9 cellular contexts compared by ENCODE assay signal in genomic region chr5:50431133-50431904, GRCh38. TPM values are rescaled to one million over a fixed set of nuclear protein-coding genes. Genes with fewer than 3 reads are reported as not detected.
A peak's percentile ranks its signal among the peaks of the same experiment; 100 is the strongest.
DNase-seq lines count a peak whose midpoint lies in the region; ATAC-seq and TF ChIP-seq lines count a peak whose summit lies in the region.
"Not testable (repeated sequence)": the region's sequence is repeated elsewhere in the genome, so short reads cannot be mapped to it uniquely, and the experiment has no call there.
"Had no signal": no experiment of that assay in that cellular context is flagged by ENCODE, and none has a peak within 500 bp of the region (broad histone marks: within the 10 kb centered on the region; RNA-seq: fewer than 3 reads in every experiment).

No MANE protein-coding gene starts in this region.

- peak overlapping the region; percentile 48; the same call in 1 of the 2 replicates for H3K9ac ChIP-seq in MM.1S (ENCODE audit: low read length)

- H3F3A ChIP-seq in MM.1S (ENCODE audit: insufficient read depth, low read length): peaks cover 14% of the 10 kb centered on the region

- H3K4me3 Mint-ChIP-seq in activated CD8-positive, alpha-beta memory T cell treated with anti-CD3 and anti-CD28 coated beads, Interleukin-2, amount 10 ng/mL, durations not matched to agents 7 days and 5 days; immature natural killer cell: not testable (repeated sequence)
- H3K4me3 Mint-ChIP-seq in central memory CD8-positive, alpha-beta T cell: peak overlapping the region; percentile 9

- CTCF ChIA-PET in activated CD8-positive, alpha-beta memory T cell treated with anti-CD3 and anti-CD28 coated beads, Interleukin-2, amount 10 ng/mL, durations not matched to agents 7 days and 5 days (lab: Charles Lee): interaction anchor here (0.6 kb wide), 1 partner anchor 8 kb away, joined by 3 read pairs; no protein-coding TSS in a partner anchor

- not testable (repeated sequence) for H3K9me2 ChIP-seq in MM.1S (replicated peaks; ENCODE audit: insufficient read depth, low read length)

- not testable (repeated sequence) for H3K27me3 Mint-ChIP-seq in activated CD8-positive, alpha-beta memory T cell treated with anti-CD3 and anti-CD28 coated beads, Interleukin-2, amount 10 ng/mL, durations not matched to agents 7 days and 5 days; central memory CD8-positive, alpha-beta T cell; immature natural killer cell (ENCODE audit: low read depth in 3 of 3)

- H3K9me3 Mint-ChIP-seq in activated CD8-positive, alpha-beta memory T cell treated with anti-CD3 and anti-CD28 coated beads, Interleukin-2, amount 10 ng/mL, durations not matched to agents 7 days and 5 days (ENCODE audit: low read depth); central memory CD8-positive, alpha-beta T cell; immature natural killer cell: not testable (repeated sequence)

- peak overlapping the region; percentile 75 for H2AFZ ChIP-seq in ACC112 (ENCODE audit: low read length, unreplicated experiment)
- H2AFZ ChIP-seq in MM.1S (ENCODE audit: low read length); osteoblast (ENCODE audit: low read length): not testable (repeated sequence)

- H3K27ac ChIP-seq in ACC112 (ENCODE audit: low read depth, low read length); osteoblast (ENCODE audit: low read depth, low read length): not testable (repeated sequence)
- peak overlapping the region; percentile 75 for H3K27ac ChIP-seq in MM.1S (ENCODE audit: low read length)

- H3K4me3 ChIP-seq in ACC112 (ENCODE audit: low read depth, low read length): peak overlapping the region; percentile 37; the same call in 1 of the 2 replicates
- H3K4me3 ChIP-seq in MM.1S (ENCODE audit: low read length): peak overlapping the region; percentile 19; the same call in 1 of the 2 replicates
- not testable (repeated sequence) for H3K4me3 ChIP-seq in osteoblast (ENCODE audit: insufficient read depth, low read length)

- peaks cover 61% of the 10 kb centered on the region for H3K4me1 Mint-ChIP-seq in activated CD8-positive, alpha-beta memory T cell treated with anti-CD3 and anti-CD28 coated beads, Interleukin-2, amount 10 ng/mL, durations not matched to agents 7 days and 5 days
- peaks cover 49% of the 10 kb centered on the region for H3K4me1 Mint-ChIP-seq in central memory CD8-positive, alpha-beta T cell
- peaks cover 78 to 94% of the 10 kb centered on the region in 2 donors for H3K4me1 Mint-ChIP-seq in immature natural killer cell

- peak overlapping the region; percentile 30 for H3K27ac Mint-ChIP-seq in activated CD8-positive, alpha-beta memory T cell treated with anti-CD3 and anti-CD28 coated beads, Interleukin-2, amount 10 ng/mL, durations not matched to agents 7 days and 5 days
- H3K27ac Mint-ChIP-seq in central memory CD8-positive, alpha-beta T cell (ENCODE audit: low read depth): peak overlapping the region; percentile 99
- peak overlapping the region; percentile 57 to 91 (median 76) for H3K27ac Mint-ChIP-seq in immature natural killer cell

- DNase-seq in GF-D8 (lab: John Stamatoyannopoulos, UW): peak; percentile 26
- peak; percentile 37 for DNase-seq in MM.1S
- DNase-seq in RPMI8226: peak; percentile 62
- DNase-seq in activated CD8-positive, alpha-beta memory T cell treated with anti-CD3 and anti-CD28 coated beads, Interleukin-2, amount 10 ng/mL, durations not matched to agents 7 days and 5 days; central memory CD8-positive, alpha-beta T cell (ENCODE audit: low spot score in 2 of 2); immature natural killer cell; osteoblast (ENCODE audit: insufficient read length, low spot score, missing footprints): not testable (repeated sequence)

- not testable (repeated sequence) for H3K27me3 ChIP-seq in ACC112 (ENCODE audit: insufficient read depth, low read length); MM.1S (replicated peaks; ENCODE audit: insufficient read depth, low read length); osteoblast (ENCODE audit: insufficient read depth, low read length)

- not testable (repeated sequence) for H3K9me3 ChIP-seq in MM.1S (replicated peaks; ENCODE audit: insufficient read depth, low read length); osteoblast (ENCODE audit: low read depth, low read length)

- H3K36me3 ChIP-seq in ACC112 (ENCODE audit: insufficient read depth, low read length); MM.1S (replicated peaks; ENCODE audit: insufficient read depth, low read length); osteoblast (ENCODE audit: insufficient read depth, low read length): not testable (repeated sequence)

- not testable (repeated sequence) for TF ChIP-seq CTCF in MM.1S (IDR thresholded peaks at IDR 0.05; ENCODE audit: low read length); osteoblast (IDR thresholded peaks at IDR 0.05; ENCODE audit: extremely low read depth, low read depth, low read length)

- H3K4me2 ChIP-seq in MM.1S (ENCODE audit: low read depth, low read length): peak overlapping the region; percentile 44; the same call in 1 of the 2 replicates
- H3K4me2 ChIP-seq in osteoblast (ENCODE audit: insufficient read depth, low read length): peak overlapping the region; percentile 59

- H4K20me1 ChIP-seq in MM.1S (ENCODE audit: insufficient read depth, low read length); osteoblast (ENCODE audit: insufficient read depth, low read length): not testable (repeated sequence)

- H3K36me3 Mint-ChIP-seq in activated CD8-positive, alpha-beta memory T cell treated with anti-CD3 and anti-CD28 coated beads, Interleukin-2, amount 10 ng/mL, durations not matched to agents 7 days and 5 days: peaks cover 33% of the 10 kb centered on the region
- peaks cover 28% of the 10 kb centered on the region for H3K36me3 Mint-ChIP-seq in central memory CD8-positive, alpha-beta T cell (ENCODE audit: insufficient read depth)
- peaks cover 6 to 14% (median 10%) of the 10 kb centered on the region in 3 donors for H3K36me3 Mint-ChIP-seq in immature natural killer cell

- H3K4me1 ChIP-seq in ACC112 (ENCODE audit: control insufficient read depth, insufficient read depth, low read length, unreplicated experiment); osteoblast (ENCODE audit: insufficient read depth, low read length): not testable (repeated sequence)
- peaks cover 27% of the 10 kb centered on the region for H3K4me1 ChIP-seq in MM.1S (ENCODE audit: low read length)

- not testable (repeated sequence) for H3K79me2 ChIP-seq in ACC112 (ENCODE audit: control insufficient read depth, insufficient read depth, low read length, unreplicated experiment); osteoblast (ENCODE audit: insufficient read depth, low read length)
- H3K79me2 ChIP-seq in MM.1S (ENCODE audit: low read length): peaks cover 63% of the 10 kb centered on the region

- ATAC-seq in activated CD8-positive, alpha-beta memory T cell treated with anti-CD3 and anti-CD28 coated beads, Interleukin-2, amount 10 ng/mL, durations not matched to agents 7 days and 5 days; central memory CD8-positive, alpha-beta T cell (replicated peaks; ENCODE audit: extremely low read depth, poor library complexity, severe bottlenecking): not testable (repeated sequence)

RNA-seq across cellular contexts. Expression of gene EMB, which starts 9.8 kb away (rescaled TPM):
- total RNA-seq in activated CD8-positive, alpha-beta memory T cell treated with anti-CD3 and anti-CD28 coated beads, Interleukin-2, amount 10 ng/mL, durations not matched to agents 7 days and 5 days: 100 to 1,000 TPM; 132 to 161 TPM
- polyA plus RNA-seq in immature natural killer cell: 100 to 1,000 TPM; 163 to 166 (median 164) TPM
- total RNA-seq in osteoblast: 14.5 and 17.4 TPM in 2 replicates
- total RNA-seq: HFFc6 had no signal

Comparison
In these comparisons a context has a peak if more than half of its experiments do, and no peak if none do; other contexts are left out.
1. H3K27ac Mint-ChIP-seq: peak in every context shown above with its lines; median percentile 99 in central memory CD8-positive, alpha-beta T cell; 76 in immature natural killer cell; 30 in activated CD8-positive, alpha-beta memory T cell treated with anti-CD3 and anti-CD28 coated beads, Interleukin-2, amount 10 ng/mL, durations not matched to agents 7 days and 5 days.